Comparison of ENCODE assay signal across 8 cellular contexts in the genomic region with DNA sequence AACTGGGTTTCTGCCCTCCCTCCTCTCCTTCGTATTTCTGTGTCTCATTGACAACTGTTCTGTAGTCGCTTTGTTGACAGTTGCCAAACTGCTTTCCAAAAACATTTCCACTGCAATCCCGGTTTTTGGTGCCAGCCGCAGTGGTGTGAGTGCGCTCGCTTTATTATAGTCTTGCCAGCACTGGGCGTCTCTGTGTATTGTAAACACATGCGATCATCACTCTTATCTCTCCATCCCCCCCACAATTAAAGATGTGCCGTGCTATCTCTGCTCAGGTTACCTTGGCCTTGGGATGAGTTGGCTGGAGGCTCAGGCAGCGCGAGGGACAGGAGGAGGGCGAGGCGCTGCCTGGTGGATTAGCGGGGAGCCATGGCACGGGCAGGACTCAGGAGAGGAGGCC. TPM values are rescaled to one million over a fixed set of nuclear protein-coding genes. Genes with fewer than 3 reads are reported as not detected.
"Had no signal": no experiment of that assay in that cellular context is flagged by ENCODE, and none has a peak within 500 bp of the region (broad histone marks: within the 10 kb centered on the region; RNA-seq: fewer than 3 reads in every experiment).

No MANE protein-coding gene starts in this region.

RNA-seq across cellular contexts. Expression of a gene that starts 25.9 kb away (rescaled TPM):
- total RNA-seq: hepatocyte, kidney epithelial cell, left cardiac atrium, left ventricle myocardium inferior, left ventricle myocardium superior, mesenteric fat pad had no signal
- polyA plus RNA-seq: keratinocyte, mammary epithelial cell had no signal
